ENCODE assay signal across 9 cellular contexts in the genomic region with DNA sequence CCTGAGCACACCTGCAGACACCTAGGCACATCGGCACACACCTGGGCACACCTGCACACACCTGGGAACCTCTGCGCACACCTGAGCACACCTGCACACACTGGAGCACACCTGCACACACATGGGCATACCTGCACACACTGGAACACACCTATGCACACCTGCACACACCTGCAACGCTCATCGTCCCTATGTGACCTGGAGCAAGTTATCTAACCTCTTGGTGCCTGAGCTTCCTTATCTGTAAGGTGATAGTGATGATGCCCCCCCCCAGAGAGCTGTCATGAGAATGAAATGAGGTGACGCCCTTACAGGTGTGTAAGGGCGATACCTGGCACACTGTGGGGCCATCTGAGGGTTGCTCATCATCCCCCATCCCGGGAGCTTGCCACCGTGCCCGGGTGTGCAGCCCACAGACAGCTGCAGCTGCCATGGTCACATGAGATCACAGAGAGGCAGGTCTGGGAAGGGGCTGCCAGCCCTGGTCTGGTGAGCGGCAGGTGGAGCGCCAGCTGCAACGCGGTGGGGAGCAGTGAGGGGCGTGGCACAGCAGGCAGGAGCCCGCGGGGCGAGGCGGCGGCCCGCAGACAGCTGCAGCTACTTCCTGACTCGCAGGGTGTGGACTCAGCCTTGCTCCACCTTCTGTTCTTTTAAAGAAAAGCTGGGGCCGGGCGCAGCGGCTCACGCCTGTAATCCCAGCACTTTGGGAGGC. TPM values are rescaled to one million over a fixed set of nuclear protein-coding genes. Genes with fewer than 3 reads are reported as not detected.
DNase-seq lines count a peak whose midpoint lies in the region; ATAC-seq lines count a peak whose summit lies in the region.
"Had no signal": no experiment of that assay in that cellular context is flagged by ENCODE, and none has a peak within 500 bp of the region (broad histone marks: within the 10 kb centered on the region; RNA-seq: fewer than 3 reads in every experiment).

No MANE protein-coding gene starts in this region.

- no peaks in the 10 kb centered on the region for H3K36me3 ChIP-seq in CD4-positive, CD25-positive, alpha-beta regulatory T cell (ENCODE audit: control insufficient read depth, insufficient read depth, low read length)
- H3K36me3 ChIP-seq: cardiac muscle cell had no signal

- no peaks in the 10 kb centered on the region for H3K9me3 ChIP-seq in CD4-positive, CD25-positive, alpha-beta regulatory T cell (ENCODE audit: control insufficient read depth in 2 of 2, low read length in 2 of 2)

- peaks cover 28% of the 10 kb centered on the region for H3K4me1 ChIP-seq in CD4-positive, CD25-positive, alpha-beta regulatory T cell (ENCODE audit: control insufficient read depth, insufficient read depth, low read length, poor library complexity, severe bottlenecking)

- no peak overlapping the region for H3K4me3 ChIP-seq in CD4-positive, CD25-positive, alpha-beta regulatory T cell (ENCODE audit: low read depth, low read length)
- H3K4me3 ChIP-seq: cardiac muscle cell had no signal

- no peak overlapping the region for H3K27ac ChIP-seq in CD4-positive, CD25-positive, alpha-beta regulatory T cell (ENCODE audit: insufficient read depth, low read length, poor library complexity, severe bottlenecking)
- H3K27ac ChIP-seq: cardiac muscle cell had no signal

- peak overlapping the region in 2 of 3 donors; percentile 32 to 84 for H3K27ac Mint-ChIP-seq in CD4-positive, CD25-positive, alpha-beta regulatory T cell
- peak overlapping the region; percentile 68 for H3K27ac Mint-ChIP-seq in activated naive CD8-positive, alpha-beta T cell treated with anti-CD3 and anti-CD28 coated beads, Interleukin-2, amount 10 ng/mL, durations not matched to agents 7 days and 5 days
- peak overlapping the region in 1 of 2 donors; percentile 66 for H3K27ac Mint-ChIP-seq in natural killer cell treated with Interleukin-12 subunit alpha and Interleukin-12 subunit beta and Interleukin-15 and Interleukin-18, amount 100 ng/mL, for 72 hours

- peaks cover 5% of the 10 kb centered on the region for H3K27me3 Mint-ChIP-seq in CD4-positive, CD25-positive, alpha-beta regulatory T cell
- no peaks in the 10 kb centered on the region for H3K27me3 Mint-ChIP-seq in activated naive CD8-positive, alpha-beta T cell treated with anti-CD3 and anti-CD28 coated beads, Interleukin-2, amount 10 ng/mL, durations not matched to agents 7 days and 5 days
- H3K27me3 Mint-ChIP-seq in natural killer cell treated with Interleukin-12 subunit alpha and Interleukin-12 subunit beta and Interleukin-15 and Interleukin-18, amount 100 ng/mL, for 72 hours = peaks cover 0 to 11% of the 10 kb centered on the region in 2 donors

- H3K27me3 ChIP-seq in CD4-positive, CD25-positive, alpha-beta regulatory T cell (ENCODE audit: control insufficient read depth, insufficient read depth, low read length) = no peaks in the 10 kb centered on the region

- peak overlapping the region; percentile 52 to 87 (median 75) for H3K4me3 Mint-ChIP-seq in CD4-positive, CD25-positive, alpha-beta regulatory T cell
- peak overlapping the region; percentile 70 for H3K4me3 Mint-ChIP-seq in activated naive CD8-positive, alpha-beta T cell treated with anti-CD3 and anti-CD28 coated beads, Interleukin-2, amount 10 ng/mL, durations not matched to agents 7 days and 5 days
- H3K4me3 Mint-ChIP-seq in natural killer cell treated with Interleukin-12 subunit alpha and Interleukin-12 subunit beta and Interleukin-15 and Interleukin-18, amount 100 ng/mL, for 72 hours = peak overlapping the region; percentile 30

- POLR2A ChIA-PET in activated naive CD8-positive, alpha-beta T cell treated with anti-CD3 and anti-CD28 coated beads, Interleukin-2, amount 10 ng/mL, durations not matched to agents 7 days and 5 days (lab: Charles Lee) = interaction anchor here (0.7 to 1.8 kb wide), 6 partner anchors 10 to 62 kb away, joined by 3 to 13 read pairs (median 3); no protein-coding TSS in a partner anchor

- DNase-seq in CD4-positive, CD25-positive, alpha-beta regulatory T cell = peak; percentile 52 to 87 (median 68)
- DNase-seq in NCI-H1092 treated with DMSO at 0.1 percent for 48 hours (lab: John Stamatoyannopoulos, UW) (peak; percentile 92), SK-N-DZ (ENCODE audit: low spot score) (peak; percentile 63)
- DNase-seq in activated naive CD8-positive, alpha-beta T cell treated with anti-CD3 and anti-CD28 coated beads, Interleukin-2, amount 10 ng/mL, durations not matched to agents 7 days and 5 days = peak; percentile 77
- no peak for DNase-seq in natural killer cell treated with Interleukin-12 subunit alpha and Interleukin-12 subunit beta and Interleukin-15 and Interleukin-18, amount 100 ng/mL, for 72 hours (ENCODE audit: low spot score)

- no peaks in the 10 kb centered on the region for H3K36me3 Mint-ChIP-seq in CD4-positive, CD25-positive, alpha-beta regulatory T cell
- H3K36me3 Mint-ChIP-seq in activated naive CD8-positive, alpha-beta T cell treated with anti-CD3 and anti-CD28 coated beads, Interleukin-2, amount 10 ng/mL, durations not matched to agents 7 days and 5 days = no peaks in the 10 kb centered on the region
- H3K36me3 Mint-ChIP-seq in natural killer cell treated with Interleukin-12 subunit alpha and Interleukin-12 subunit beta and Interleukin-15 and Interleukin-18, amount 100 ng/mL, for 72 hours = no peaks in the 10 kb centered on the region

- ATAC-seq in CD4-positive, CD25-positive, alpha-beta regulatory T cell (ENCODE audit: low read depth in 2 of 2) = peak; percentile 95 to 97
- peak; percentile 72 for ATAC-seq in GM21515 (IDR thresholded peaks at IDR 0.05; ENCODE audit: unreplicated experiment)
- peak; percentile 96 for ATAC-seq in activated naive CD8-positive, alpha-beta T cell treated with anti-CD3 and anti-CD28 coated beads, Interleukin-2, amount 10 ng/mL, durations not matched to agents 7 days and 5 days (ENCODE audit: low read depth)
- peak; percentile 66 to 80 for ATAC-seq in natural killer cell treated with Interleukin-12 subunit alpha and Interleukin-12 subunit beta and Interleukin-15 and Interleukin-18, amount 100 ng/mL, for 72 hours
- no peak for ATAC-seq in GM21737 (IDR thresholded peaks at IDR 0.05; ENCODE audit: unreplicated experiment)
- no peak for ATAC-seq in HG02938 (IDR thresholded peaks at IDR 0.05; ENCODE audit: unreplicated experiment)

- peaks cover 0 to 50% (median 12%) of the 10 kb centered on the region in 4 donors for H3K4me1 Mint-ChIP-seq in CD4-positive, CD25-positive, alpha-beta regulatory T cell
- H3K4me1 Mint-ChIP-seq in activated naive CD8-positive, alpha-beta T cell treated with anti-CD3 and anti-CD28 coated beads, Interleukin-2, amount 10 ng/mL, durations not matched to agents 7 days and 5 days = peaks cover 14% of the 10 kb centered on the region
- H3K4me1 Mint-ChIP-seq in natural killer cell treated with Interleukin-12 subunit alpha and Interleukin-12 subunit beta and Interleukin-15 and Interleukin-18, amount 100 ng/mL, for 72 hours (ENCODE audit: low read depth in 2 of 2) = peaks cover 8 to 19% of the 10 kb centered on the region in 2 donors

- peaks cover 0 to 4% (median 0%) of the 10 kb centered on the region in 7 donors for H3K9me3 Mint-ChIP-seq in CD4-positive, CD25-positive, alpha-beta regulatory T cell
- H3K9me3 Mint-ChIP-seq in activated naive CD8-positive, alpha-beta T cell treated with anti-CD3 and anti-CD28 coated beads, Interleukin-2, amount 10 ng/mL, durations not matched to agents 7 days and 5 days = no peaks in the 10 kb centered on the region
- H3K9me3 Mint-ChIP-seq in natural killer cell treated with Interleukin-12 subunit alpha and Interleukin-12 subunit beta and Interleukin-15 and Interleukin-18, amount 100 ng/mL, for 72 hours = no peaks in the 10 kb centered on the region

RNA-seq across cellular contexts. Expression of a gene that starts 59.9 kb away (rescaled TPM):
- total RNA-seq in CD4-positive, CD25-positive, alpha-beta regulatory T cell = 94.6 TPM
- under 1 TPM; 0.16 to 0.78 (median 0.31) TPM for polyA plus RNA-seq in CD4-positive, CD25-positive, alpha-beta regulatory T cell
- polyA plus RNA-seq in SK-N-DZ (2014; cell fraction: cytosol; rRNA removed) = 50.9 and 56.6 TPM in 2 replicates
- polyA plus RNA-seq in SK-N-DZ (2014; cell fraction: nucleus; rRNA removed) = 91.3 and 169 TPM in 2 replicates
- 10 to 100 TPM; 67.1 to 67.2 TPM for total RNA-seq in activated naive CD8-positive, alpha-beta T cell treated with anti-CD3 and anti-CD28 coated beads, Interleukin-2, amount 10 ng/mL, durations not matched to agents 7 days and 5 days
- total RNA-seq in natural killer cell treated with Interleukin-12 subunit alpha and Interleukin-12 subunit beta and Interleukin-15 and Interleukin-18, amount 100 ng/mL, for 72 hours = 10 to 100 TPM; 38.0 to 91.5 TPM

Comparison
In these comparisons a context has a peak if more than half of its experiments do, and no peak if none do; other contexts are left out.
1. ATAC-seq: peak in CD4-positive, CD25-positive, alpha-beta regulatory T cell (2 of 2), GM21515 (single experiment), activated naive CD8-positive, alpha-beta T cell treated with anti-CD3 and anti-CD28 coated beads, Interleukin-2, amount 10 ng/mL, durations not matched to agents 7 days and 5 days (single experiment) and natural killer cell treated with Interleukin-12 subunit alpha and Interleukin-12 subunit beta and Interleukin-15 and Interleukin-18, amount 100 ng/mL, for 72 hours (2 of 2); none in GM21737 (single experiment) and HG02938 (single experiment).
2. Peak in every context shown above with its lines, with median percentiles within 50 percentile points of each other: H3K4me3 Mint-ChIP-seq.